ENCODE assay signal across 8 cellular contexts in the genomic region with DNA sequence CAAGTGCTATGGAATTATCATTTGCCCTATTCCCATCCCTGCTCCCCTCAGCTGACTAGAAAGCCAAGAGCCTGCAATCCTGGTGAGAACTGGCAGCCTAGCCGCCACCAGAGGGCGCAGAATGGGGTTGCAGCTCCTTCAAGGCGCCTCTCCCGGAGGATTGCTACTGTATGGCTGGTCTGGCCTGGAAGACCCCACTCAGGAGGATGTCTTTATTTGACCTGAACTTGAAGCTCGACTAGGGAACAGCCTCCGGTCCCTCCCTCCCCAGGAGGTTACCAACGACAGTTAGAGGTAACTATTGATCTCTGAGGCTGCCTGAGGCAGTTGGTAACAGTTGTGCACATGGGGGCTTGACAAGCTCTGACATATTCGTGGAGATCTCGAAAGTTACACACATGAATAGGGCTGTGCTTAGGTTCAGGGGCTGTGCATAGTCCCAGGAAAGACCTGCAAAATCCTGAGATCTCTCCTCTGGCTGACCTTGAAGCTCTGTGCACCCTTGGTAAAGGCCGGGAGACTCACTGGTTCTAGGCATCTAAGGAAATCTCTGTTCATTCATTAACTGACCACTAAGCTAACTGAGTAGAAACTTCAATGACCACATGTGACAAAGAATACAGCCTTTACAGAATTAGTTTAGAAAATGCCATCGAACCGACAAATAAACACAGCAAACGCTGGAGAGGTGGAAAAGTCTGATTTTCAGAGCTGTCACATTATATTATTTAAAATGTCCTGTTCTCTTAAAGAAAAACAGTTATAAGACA.
DNase-seq lines count a peak whose midpoint lies in the region; ATAC-seq and TF ChIP-seq lines count a peak whose summit lies in the region.

No MANE protein-coding gene starts in this region.

- CTCF ChIA-PET in AG04449 (lab: Yijun Ruan, JAX): interaction anchor here (0.6 to 13.9 kb wide), 43 partner anchors 8 to 1202 kb away, joined by 3 to 186 read pairs (median 4); partner anchors contain the start of gene CPED1

- intact Hi-C loops in lower leg skin (cut with DNase I; ENCODE audit: low total_unique reads): no loop called here

- POLR2A ChIA-PET in AG04449 (lab: Yijun Ruan, JAX): no interaction called here

- WGBS in lower leg skin, 2 donors: 49 to 62% methylated on average over 12 to 13 of the region's 13 CpGs

- H3K4me3 ChIP-seq in AG04449 (ENCODE audit: low read depth, low read length) (no peak overlapping the region), lower leg skin (ENCODE audit: low read depth, poor library complexity, severe bottlenecking) (no peak overlapping the region)

- no peak for DNase-seq in AG04449 (ENCODE audit: low read depth, low spot score)
- DNase-seq in NCI-H1930 (lab: John Stamatoyannopoulos, UW): peak; percentile 52 to 69
- peak; percentile 45 to 55 for DNase-seq in activated CD4-positive, alpha-beta T cell treated with anti-CD3 and anti-CD28 coated beads for 4 hours
- DNase-seq in dedifferentiated amniotic fluid mesenchymal stem cell (ENCODE audit: extremely low spot score): peak; percentile 51
- peak; percentile 38 to 92 for DNase-seq in lower leg skin (ENCODE audit: low spot score in 2 of 2)
- DNase-seq in stimulated activated CD8-positive, alpha-beta memory T cell treated with anti-CD3 and anti-CD28 coated beads, Interleukin-12 subunit alpha, Interleukin-12 subunit beta, amount 100 ng/mL, for 1 hour (ENCODE audit: low read depth): peak; percentile 28

- ATAC-seq in GM18502 (IDR thresholded peaks at IDR 0.05; ENCODE audit: poor library complexity, unreplicated experiment) (peak; percentile 98), HG02938 (IDR thresholded peaks at IDR 0.05; ENCODE audit: unreplicated experiment) (peak; percentile 88)

- TF ChIP-seq CTCF in AG04449 (IDR thresholded peaks at IDR 0.05; ENCODE audit: insufficient read depth, low read length, missing control alignments): peak; percentile 92
- TF ChIP-seq CTCF in lower leg skin (IDR thresholded peaks at IDR 0.05): no peak

- TF ChIP-seq POLR2A in lower leg skin (IDR thresholded peaks at IDR 0.05): no peak
